In the genomic region with DNA sequence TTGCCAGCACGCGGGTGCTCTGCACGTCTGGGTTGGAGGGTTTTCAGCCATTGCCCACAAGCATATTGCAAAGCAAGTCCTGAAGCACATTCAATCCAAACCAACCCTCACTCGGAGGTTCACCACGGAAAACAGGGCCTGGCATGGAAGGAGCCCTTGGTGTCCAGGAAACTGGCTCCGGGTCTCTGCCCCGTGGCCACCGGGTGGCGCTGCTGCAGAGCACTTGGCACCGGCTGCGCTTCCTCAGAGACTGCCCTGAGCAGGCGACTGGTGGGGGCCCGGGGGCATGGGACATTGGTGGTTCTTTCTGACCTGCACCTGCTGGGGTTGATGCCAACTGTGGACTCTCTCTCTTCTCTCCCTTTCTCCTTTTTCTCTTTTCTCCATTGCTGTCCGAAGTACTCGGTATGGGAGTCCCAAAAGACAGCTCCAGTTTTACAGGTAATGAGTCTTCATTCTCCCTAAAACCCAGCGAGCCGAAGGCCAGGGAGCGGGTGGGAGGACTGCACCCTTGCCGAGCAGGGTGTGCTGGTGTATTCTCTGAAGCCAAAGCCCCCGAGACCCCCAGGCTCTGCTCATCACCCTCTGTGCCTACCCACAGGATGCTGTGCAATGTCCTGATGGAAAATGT, we compare ENCODE assay signal across 8 cellular contexts. TPM values are rescaled to one million over a fixed set of nuclear protein-coding genes. Genes with fewer than 3 reads are reported as not detected.
DNase-seq lines count a peak whose midpoint lies in the region; ATAC-seq and TF ChIP-seq lines count a peak whose summit lies in the region.

No MANE protein-coding gene starts in this region.

- H3K27me3 ChIP-seq in thoracic aorta (replicated peaks; ENCODE audit: insufficient read depth): no peaks in the 10 kb centered on the region

- intact Hi-C loops in left cardiac atrium (cut with DNase I): loop anchor here in 1 of 2 donors (10.0 kb wide), 1 partner anchor 303 kb away; no protein-coding TSS in a partner anchor

- TF ChIP-seq CTCF in AG09319 (IDR thresholded peaks at IDR 0.05; ENCODE audit: low read depth, low read length): peak; percentile 60
- TF ChIP-seq CTCF in GM20000 (IDR thresholded peaks at IDR 0.05; ENCODE audit: extremely low read depth, missing control alignments): peak; percentile 27
- peak; percentile 9 for TF ChIP-seq CTCF in thoracic aorta (IDR thresholded peaks at IDR 0.05)

- no peak overlapping the region for H3K27ac ChIP-seq in thoracic aorta

- no peaks in the 10 kb centered on the region for H3K4me1 ChIP-seq in thoracic aorta (ENCODE audit: control insufficient read depth in 1 of 2, low read depth in 2 of 2)

- ATAC-seq in left cardiac atrium (peak; percentile 41 to 42), thoracic aorta (ENCODE audit: insufficient number of reproducible peaks, low FRiP score, low read depth) (no peak), HG03520 (IDR thresholded peaks at IDR 0.05; ENCODE audit: unreplicated experiment) (no peak), GM21447 (IDR thresholded peaks at IDR 0.05; ENCODE audit: unreplicated experiment) (no peak)

- no peaks in the 10 kb centered on the region for H3K9me3 ChIP-seq in thoracic aorta

- no peaks in the 10 kb centered on the region for H3K36me3 ChIP-seq in thoracic aorta

- H3K4me3 ChIP-seq in thoracic aorta: no peak overlapping the region

- DNase-seq in AG09319 (ENCODE audit: extremely low read depth, low read depth) (no peak), GM20000 (ENCODE audit: low spot score) (no peak), left cardiac atrium (no peak), thoracic aorta (ENCODE audit: low spot score) (no peak), SKM-1 treated with dmso at 0.1 percent for 144 hours (lab: John Stamatoyannopoulos, UW; ENCODE audit: unreplicated experiment) (no peak)
- peak; percentile 26 to 33 for DNase-seq in activated CD4-positive, alpha-beta T cell treated with anti-CD3 and anti-CD28 coated beads, Interleukin-2, amount 50 U/mL, for 48 hours

RNA-seq across cellular contexts. Expression of gene KCNAB2, which starts 4.1 kb away (rescaled TPM):
- 10 to 100 TPM; 13.2 to 14.7 TPM for total RNA-seq in left cardiac atrium
- total RNA-seq in thoracic aorta: 10 to 100 TPM; 14.0 to 36.1 TPM

RNA-seq across cellular contexts. Expression of gene NPHP4, which starts 49.3 kb away (rescaled TPM):
- total RNA-seq in left cardiac atrium: 1 to 10 TPM; 5.1 to 7.3 TPM
- 10 to 100 TPM; 11.4 to 15.1 TPM for total RNA-seq in thoracic aorta

Comparison
In these comparisons a context has a peak if more than half of its experiments do, and no peak if none do; other contexts are left out.
1. DNase-seq: peak in activated CD4-positive, alpha-beta T cell treated with anti-CD3 and anti-CD28 coated beads, Interleukin-2, amount 50 U/mL, for 48 hours (2 of 2); none in AG09319 (single experiment), GM20000 (single experiment), left cardiac atrium (single experiment), thoracic aorta (single experiment) and SKM-1 treated with dmso at 0.1 percent for 144 hours (single experiment).
2. CTCF ChIP-seq: peak in every context shown above with its lines; median percentile 60 in AG09319; 27 in GM20000; 9 in thoracic aorta.
3. ATAC-seq: peak in left cardiac atrium (2 of 2); none in thoracic aorta (single experiment), HG03520 (single experiment) and GM21447 (single experiment).